9 cellular contexts compared by ENCODE assay signal in the genomic region with DNA sequence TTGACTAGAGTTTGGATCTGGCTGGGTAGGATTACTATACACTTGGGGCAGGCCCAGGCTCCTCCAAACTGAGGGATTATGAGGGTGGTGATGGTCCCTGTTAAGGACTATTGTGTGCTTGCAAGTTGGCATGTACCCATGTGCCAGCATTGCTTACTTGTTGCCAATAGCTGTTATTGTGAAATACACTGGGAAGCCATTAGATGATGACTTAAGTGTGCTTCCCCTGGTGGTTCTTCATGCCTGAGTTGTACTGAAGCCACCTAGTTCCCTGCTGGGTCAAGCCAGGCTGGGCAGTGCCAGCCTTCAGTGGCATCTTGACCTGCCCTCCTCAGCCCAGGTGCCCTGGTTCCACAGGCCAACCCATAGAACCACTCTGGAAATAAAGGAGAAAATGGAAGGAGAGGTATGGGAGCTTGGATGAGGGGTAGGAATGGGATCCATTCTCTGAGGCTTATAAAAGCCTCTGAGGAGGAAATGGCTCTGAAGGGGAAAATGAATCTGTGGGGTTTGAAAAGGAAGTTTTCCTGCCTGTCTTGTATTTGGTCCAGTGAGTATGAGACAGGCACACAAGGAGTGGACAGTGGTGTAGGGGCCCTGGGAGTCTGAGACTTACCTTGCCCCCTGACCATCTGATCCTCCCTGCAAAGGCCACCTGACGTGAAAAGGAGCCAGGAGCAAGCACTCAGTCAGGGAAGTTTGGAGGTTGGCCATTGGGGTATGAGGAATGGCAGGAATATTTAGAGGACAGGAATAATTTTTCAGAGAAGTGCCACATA. TPM values are rescaled to one million over a fixed set of nuclear protein-coding genes. Genes with fewer than 3 reads are reported as not detected.
A peak's percentile ranks its signal among the peaks of the same experiment; 100 is the strongest.
DNase-seq lines count a peak whose midpoint lies in the region; ATAC-seq and TF ChIP-seq lines count a peak whose summit lies in the region.
"Had no signal": no experiment of that assay in that cellular context is flagged by ENCODE, and none has a peak within 500 bp of the region (broad histone marks: within the 10 kb centered on the region; RNA-seq: fewer than 3 reads in every experiment).

No MANE protein-coding gene starts in this region.

- ATAC-seq in GM23338: no peak
- no peak for ATAC-seq in GM21717 (IDR thresholded peaks at IDR 0.05; ENCODE audit: unreplicated experiment)
- ATAC-seq in HG03159 (IDR thresholded peaks at IDR 0.05; ENCODE audit: unreplicated experiment): no peak

- H3K79me2 ChIP-seq in GM23338 (replicated peaks; ENCODE audit: insufficient read depth): no peaks in the 10 kb centered on the region

- no peak overlapping the region for H3K27ac Mint-ChIP-seq in GM23338

- H3K27ac ChIP-seq in GM23338 (ENCODE audit: low read depth) (no peak overlapping the region), mucosa of rectum (ENCODE audit: low read depth in 2 of 2, low read length in 2 of 2) (peak overlapping the region in 1 of 2 donors; percentile 83)

- H3K4me3 ChIP-seq in GM23338 (peak overlapping the region; percentile 51), mucosa of rectum (ENCODE audit: low read length in 2 of 2) (peak overlapping the region in 1 of 2 donors; percentile 74)

- no peaks in the 10 kb centered on the region for H3K9me3 ChIP-seq in mucosa of rectum (ENCODE audit: control insufficient read depth in 2 of 2, low read length in 2 of 2)

- no peaks in the 10 kb centered on the region for H3K36me3 ChIP-seq in GM23338 (ENCODE audit: insufficient read depth)
- H3K36me3 ChIP-seq in mucosa of rectum (ENCODE audit: control insufficient read depth in 2 of 2, insufficient read depth in 2 of 2, low read length in 2 of 2): peaks cover 0 to 2% of the 10 kb centered on the region in 2 donors

- peaks cover 25% of the 10 kb centered on the region for H3K27me3 ChIP-seq in GM23338 (ENCODE audit: insufficient read depth)
- no peaks in the 10 kb centered on the region for H3K27me3 ChIP-seq in mucosa of rectum (ENCODE audit: control insufficient read depth in 2 of 2, insufficient read depth in 2 of 2, low read length in 2 of 2)

- no peak for TF ChIP-seq CTCF in GM23338 (conservative IDR thresholded peaks at IDR 0.05; ENCODE audit: low read depth in 2 of 2)

- H3K4me1 Mint-ChIP-seq in GM23338: peaks cover 15% of the 10 kb centered on the region

- DNase-seq in AG08395 (ENCODE audit: low spot score): peak; percentile 47
- DNase-seq in GM23338 (ENCODE audit: low spot score): no peak
- DNase-seq in amniotic epithelial cell (ENCODE audit: low read depth): peak; percentile 46
- no peak for DNase-seq in activated CD4-positive, CD25-positive, alpha-beta regulatory T cell treated with anti-CD3 and anti-CD28 coated beads, Interleukin-2, amount 50 U/mL, for 72 hours
- no peak for DNase-seq in D341Med (ENCODE audit: low spot score)
- DNase-seq: NCI-H82 had no signal

- no peaks in the 10 kb centered on the region; the same call in none of the 2 replicates for H4K20me1 ChIP-seq in GM23338 (replicated peaks; ENCODE audit: insufficient read depth)

- H3K4me1 ChIP-seq in GM23338 (ENCODE audit: insufficient read depth): peaks cover 4% of the 10 kb centered on the region; the same call in 1 of the 2 replicates
- peaks cover 47 to 61% of the 10 kb centered on the region in 2 donors for H3K4me1 ChIP-seq in mucosa of rectum (ENCODE audit: control insufficient read depth in 2 of 2, insufficient read depth in 2 of 2, low read length in 2 of 2)

- no peaks in the 10 kb centered on the region for H3K9me3 Mint-ChIP-seq in GM23338

- peaks cover 22% of the 10 kb centered on the region for H3K36me3 Mint-ChIP-seq in GM23338 (ENCODE audit: low read depth)

- H3K9ac ChIP-seq in mucosa of rectum (ENCODE audit: low read depth in 1 of 2, low read length in 2 of 2): peak overlapping the region; percentile 10 to 52

- H2AFZ ChIP-seq in GM23338: no peak overlapping the region

- H3K9me2 ChIP-seq in GM23338 (ENCODE audit: insufficient read depth): no peaks in the 10 kb centered on the region

- no peaks in the 10 kb centered on the region for H3F3A ChIP-seq in GM23338 (replicated peaks; ENCODE audit: low read depth)

- H3K27me3 Mint-ChIP-seq in GM23338 (ENCODE audit: insufficient read depth, low read depth, poor library complexity): peaks cover 36% of the 10 kb centered on the region

- H3K4me3 Mint-ChIP-seq in GM23338: peak overlapping the region; percentile 61

- H3K4me2 ChIP-seq in GM23338: peak overlapping the region; percentile 68; the same call in 1 of the 2 replicates

TF ChIP-seq in GM23338, 12 proteins besides CTCF, POLR2A, EP300 and RAD21:
- TF ChIP-seq JUNB (IDR thresholded peaks at IDR 0.05; ENCODE audit: unreplicated experiment) (no peak), EZH2 (IDR thresholded peaks at IDR 0.05; ENCODE audit: low read depth, unreplicated experiment) (no peak), STAT1 (IDR thresholded peaks at IDR 0.05; ENCODE audit: unreplicated experiment) (no peak), ZNF114 (CRISPR knock-in tag; IDR thresholded peaks at IDR 0.05) (no peak), NANOG (IDR thresholded peaks at IDR 0.05; ENCODE audit: borderline replicate concordance) (no peak)
- TF ChIP-seq, protein P1, sequence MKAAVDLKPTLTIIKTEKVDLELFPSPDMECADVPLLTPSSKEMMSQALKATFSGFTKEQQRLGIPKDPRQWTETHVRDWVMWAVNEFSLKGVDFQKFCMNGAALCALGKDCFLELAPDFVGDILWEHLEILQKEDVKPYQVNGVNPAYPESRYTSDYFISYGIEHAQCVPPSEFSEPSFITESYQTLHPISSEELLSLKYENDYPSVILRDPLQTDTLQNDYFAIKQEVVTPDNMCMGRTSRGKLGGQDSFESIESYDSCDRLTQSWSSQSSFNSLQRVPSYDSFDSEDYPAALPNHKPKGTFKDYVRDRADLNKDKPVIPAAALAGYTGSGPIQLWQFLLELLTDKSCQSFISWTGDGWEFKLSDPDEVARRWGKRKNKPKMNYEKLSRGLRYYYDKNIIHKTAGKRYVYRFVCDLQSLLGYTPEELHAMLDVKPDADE (IDR thresholded peaks at IDR 0.05): no peak
TF ChIP-seq in GM23338: peak in this region for 0.

RNA-seq across cellular contexts. Expression of a gene that starts 0.7 kb away (rescaled TPM):
- 4.7 and 7.9 TPM in 2 replicates for total RNA-seq in GM23338 (2014; rRNA removed; shearing (Covaris generic))
- polyA plus RNA-seq in GM23338 (2016; fragmentation: Nextera tagmentation; extraction: Ambion mirVana): 2.1 TPM in 2 replicates

RNA-seq across cellular contexts. Expression of a gene that starts 2.1 kb away (rescaled TPM):
- total RNA-seq in GM23338 (2014; rRNA removed; shearing (Covaris generic)): 6.4 and 12.6 TPM in 2 replicates
- polyA plus RNA-seq in GM23338 (2016; fragmentation: Nextera tagmentation; extraction: Ambion mirVana): 0.40 and 0.47 TPM in 2 replicates

RNA-seq across cellular contexts. Expression of a gene that starts 4.2 kb away (rescaled TPM):
- 4.6 and 8.9 TPM in 2 replicates for total RNA-seq in GM23338 (2014; rRNA removed; shearing (Covaris generic))
- 3.4 and 5.0 TPM in 2 replicates for polyA plus RNA-seq in GM23338 (2016; fragmentation: Nextera tagmentation; extraction: Ambion mirVana)

RNA-seq across cellular contexts. Expression of a gene that starts 12.4 kb away (rescaled TPM):
- 32.4 and 32.8 TPM in 2 replicates for total RNA-seq in GM23338 (2014; rRNA removed; shearing (Covaris generic))
- 7.9 and 8.2 TPM in 2 replicates for polyA plus RNA-seq in GM23338 (2016; fragmentation: Nextera tagmentation; extraction: Ambion mirVana)

RNA-seq across cellular contexts. Expression of a gene that starts 12.4 kb away (rescaled TPM):
- 15.4 and 22.7 TPM in 2 replicates for total RNA-seq in GM23338 (2014; rRNA removed; shearing (Covaris generic))
- polyA plus RNA-seq in GM23338 (2016; fragmentation: Nextera tagmentation; extraction: Ambion mirVana): 15.0 and 15.4 TPM in 2 replicates

Comparison
In these comparisons a context has a peak if more than half of its experiments do, and no peak if none do; other contexts are left out.
1. DNase-seq: peak in AG08395 (single experiment) and amniotic epithelial cell (single experiment); none in GM23338 (single experiment), activated CD4-positive, CD25-positive, alpha-beta regulatory T cell treated with anti-CD3 and anti-CD28 coated beads, Interleukin-2, amount 50 U/mL, for 72 hours (single experiment) and D341Med (single experiment).